Comparison of ENCODE assay signal across 8 cellular contexts in genomic region chr3:47443611-47443995, GRCh38. TPM values are rescaled to one million over a fixed set of nuclear protein-coding genes. Genes with fewer than 3 reads are reported as not detected.
DNase-seq lines count a peak whose midpoint lies in the region; ATAC-seq and TF ChIP-seq lines count a peak whose summit lies in the region.

No MANE protein-coding gene starts in this region.

- peak overlapping the region; percentile 2 for H3K27ac Mint-ChIP-seq in activated CD4-positive, alpha-beta T cell treated with anti-CD3 and anti-CD28 coated beads for 36 hours

- no peak overlapping the region for H3K4me3 ChIP-seq in tibial nerve

- CTCF ChIA-PET in activated CD4-positive, alpha-beta T cell treated with anti-CD3 and anti-CD28 coated beads for 36 hours (lab: Charles Lee), result no interaction called here

- peaks cover 22% of the 10 kb centered on the region for H3K36me3 Mint-ChIP-seq in activated CD4-positive, alpha-beta T cell treated with anti-CD3 and anti-CD28 coated beads for 36 hours (ENCODE audit: low read depth)

- POLR2A ChIA-PET in activated CD4-positive, alpha-beta T cell treated with anti-CD3 and anti-CD28 coated beads for 36 hours (lab: Charles Lee), result no interaction called here

- no peaks in the 10 kb centered on the region for H3K9me3 Mint-ChIP-seq in activated CD4-positive, alpha-beta T cell treated with anti-CD3 and anti-CD28 coated beads for 36 hours (ENCODE audit: low read depth)

- no peak for TF ChIP-seq CTCF in tibial nerve (IDR thresholded peaks at IDR 0.05)

- no peaks in the 10 kb centered on the region for H3K27me3 ChIP-seq in tibial nerve

- no peak for ATAC-seq in activated CD4-positive, alpha-beta T cell treated with anti-CD3 and anti-CD28 coated beads for 36 hours
- no peak for ATAC-seq in HG03469 (IDR thresholded peaks at IDR 0.05; ENCODE audit: unreplicated experiment)

- intact Hi-C loops in activated CD4-positive, alpha-beta T cell treated with anti-CD3 and anti-CD28 coated beads for 36 hours (cut with DNase I, micrococcal nuclease), result no loop called here

- H3K36me3 ChIP-seq in tibial nerve, result peaks cover 0 to 28% (median 0%) of the 10 kb centered on the region in 3 donors

- no peak for TF ChIP-seq EP300 in tibial nerve (IDR thresholded peaks at IDR 0.05)

- no peak for DNase-seq in activated CD4-positive, alpha-beta T cell treated with anti-CD3 and anti-CD28 coated beads for 36 hours
- DNase-seq in activated CD4-positive, alpha-beta T cell treated with anti-CD3 and anti-CD28 coated beads for 4 hours, result no peak
- DNase-seq in ecto neural progenitor cell (ENCODE audit: low spot score) (peak; percentile 37), mucosa of gallbladder (ENCODE audit: low spot score) (peak; percentile 74), tibial nerve (ENCODE audit: low spot score in 2 of 2) (no peak), retina (no peak), GM19238 (ENCODE audit: insufficient read length, low spot score) (no peak)

- no peak for TF ChIP-seq POLR2A in tibial nerve (IDR thresholded peaks at IDR 0.05)

- H3K27ac ChIP-seq in tibial nerve, result peak overlapping the region; percentile 35 to 88 (median 70)

- no peak overlapping the region for H3K4me3 Mint-ChIP-seq in activated CD4-positive, alpha-beta T cell treated with anti-CD3 and anti-CD28 coated beads for 36 hours

- H3K27me3 Mint-ChIP-seq in activated CD4-positive, alpha-beta T cell treated with anti-CD3 and anti-CD28 coated beads for 36 hours, result no peaks in the 10 kb centered on the region

- 31 to 54% methylated on average over 5 of the region's 5 CpGs for WGBS in tibial nerve, 2 donors

- H3K4me1 Mint-ChIP-seq in activated CD4-positive, alpha-beta T cell treated with anti-CD3 and anti-CD28 coated beads for 36 hours, result peaks cover 9% of the 10 kb centered on the region

- H3K9me3 ChIP-seq in tibial nerve, result peaks cover 0 to 5% (median 0%) of the 10 kb centered on the region in 4 donors

- H3K4me1 ChIP-seq in tibial nerve, result peaks cover 0 to 33% (median 15%) of the 10 kb centered on the region in 4 donors

RNA-seq across cellular contexts. Expression of gene SCAP, which starts 32.1 kb away (rescaled TPM):
- total RNA-seq in activated CD4-positive, alpha-beta T cell treated with anti-CD3 and anti-CD28 coated beads for 36 hours, result 10 to 100 TPM; 44.5 to 51.2 TPM
- total RNA-seq in mucosa of gallbladder, result 137 TPM
- 100 to 1,000 TPM in 1 of 4 donors, 10 to 100 TPM in 3; 73.4 to 128 (median 88.4) TPM for total RNA-seq in tibial nerve

Comparison
In these comparisons a context has a peak if more than half of its experiments do, and no peak if none do; other contexts are left out.
1. DNase-seq: peak in ecto neural progenitor cell (single experiment) and mucosa of gallbladder (single experiment); none in activated CD4-positive, alpha-beta T cell treated with anti-CD3 and anti-CD28 coated beads for 36 hours (single experiment), activated CD4-positive, alpha-beta T cell treated with anti-CD3 and anti-CD28 coated beads for 4 hours (0 of 2), tibial nerve (0 of 2), retina (single experiment) and GM19238 (single experiment).